Comparison of ENCODE assay signal across 22 cellular contexts in the genomic region with DNA sequence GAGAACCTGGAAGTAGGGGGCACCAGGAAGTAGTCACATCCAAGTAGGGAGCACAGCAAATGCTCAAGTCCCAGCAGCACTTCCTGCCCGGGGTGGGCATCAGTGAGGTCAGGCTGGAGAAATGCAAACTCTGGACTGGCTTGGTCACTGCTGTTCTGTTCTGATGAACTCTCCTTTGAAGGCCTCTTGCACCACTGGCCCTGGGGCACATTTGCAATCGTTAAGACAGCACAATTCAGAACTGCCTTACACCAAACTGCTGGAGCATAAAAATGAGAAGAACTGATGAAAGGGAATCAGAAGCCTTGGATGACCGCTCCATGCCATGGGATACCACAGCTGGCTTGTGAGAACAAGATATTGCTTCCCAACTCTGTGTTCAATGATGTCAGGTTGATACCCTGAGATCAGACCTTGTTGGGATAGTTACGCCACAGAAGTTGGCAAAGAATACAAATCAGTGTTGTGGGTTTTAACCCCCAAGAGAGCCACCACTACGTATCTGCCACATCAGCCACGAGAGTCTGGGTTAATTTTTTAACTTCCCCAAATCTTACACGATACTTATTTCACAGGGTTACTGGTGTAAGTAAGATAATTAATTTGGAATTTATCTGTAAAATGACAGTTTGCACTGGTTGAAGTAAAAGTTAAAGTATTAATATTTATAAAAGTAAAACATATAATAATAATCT. TPM values are rescaled to one million over a fixed set of nuclear protein-coding genes. Genes with fewer than 3 reads are reported as not detected.
A peak's percentile ranks its signal among the peaks of the same experiment; 100 is the strongest.
DNase-seq lines count a peak whose midpoint lies in the region; ATAC-seq, FAIRE-seq and TF ChIP-seq lines count a peak whose summit lies in the region.
"Had no signal": no experiment of that assay in that cellular context is flagged by ENCODE, and none has a peak within 500 bp of the region (broad histone marks: within the 10 kb centered on the region; RNA-seq: fewer than 3 reads in every experiment).

No MANE protein-coding gene starts in this region.

- no peaks in the 10 kb centered on the region for H3K79me2 ChIP-seq in HepG2 (ENCODE audit: insufficient read depth, low read length)

- in situ Hi-C loops in HepG2 (cut with HindIII; ENCODE audit: extremely low pct_ligation_motif_present, low pct_unique_long_range_greater_than_20kb): no loop called here

- no peak overlapping the region for H3K27ac Mint-ChIP-seq in activated B cell treated with CpG ODN at 0.5 μM for 24 hours
- H3K27ac Mint-ChIP-seq in naive B cell: peak overlapping the region in 1 of 6 donors; percentile 38
- H3K27ac Mint-ChIP-seq: activated T-helper 2 cell treated with anti-CD3 and anti-CD28 coated beads, Interferon-gamma antibody, Interleukin-2, Interleukin-4, amounts not matched to agents 10 μg/mL and 5 μg/mL and 100 μg/mL, durations not matched to agents 14 hours and 24 hours and 36 hours; CD4-positive, alpha-beta memory T cell; T-cell had no signal

- 53% methylated on average over 7 of the region's 7 CpGs for WGBS in HepG2 (ENCODE audit: low lambda C conversion rate)
- 51% methylated on average over 6 of the region's 7 CpGs for WGBS in right lobe of liver (ENCODE audit: insufficient coverage, low coverage, low lambda C conversion rate, missing lambda C conversion rate)

- TF ChIP-seq EP300 in HepG2 (IDR thresholded peaks at IDR 0.05; ENCODE audit: low read depth in 2 of 2, low read length in 2 of 2) (no peak), HepG2 (CRISPR knock-in tag; IDR thresholded peaks at IDR 0.05; ENCODE audit: borderline replicate concordance) (no peak)

- no peak overlapping the region for H3K4me3 Mint-ChIP-seq in activated B cell treated with CpG ODN at 0.5 μM for 24 hours
- H3K4me3 Mint-ChIP-seq in naive B cell: peak overlapping the region in 1 of 8 donors; percentile 48
- H3K4me3 Mint-ChIP-seq: CD4-positive, alpha-beta memory T cell; T-cell had no signal

- no peaks in the 10 kb centered on the region for H4K20me1 ChIP-seq in HepG2 (ENCODE audit: insufficient read depth, low read length)

- no peak overlapping the region for H2AFZ ChIP-seq in HepG2 (ENCODE audit: low read length)

- TF ChIP-seq POLR2A in HepG2 (IDR thresholded peaks at IDR 0.05; ENCODE audit: insufficient read depth in 1 of 2, low read depth in 2 of 2, low read length in 2 of 2): no peak
- TF ChIP-seq POLR2A in right lobe of liver (IDR thresholded peaks at IDR 0.05): no peak

- H3K4me3 ChIP-seq in HepG2 (replicated peaks in 1 of 3; ENCODE audit: insufficient read depth in 1 of 3, low read depth in 2 of 3, low read length in 3 of 3): no peak overlapping the region
- H3K4me3 ChIP-seq in right lobe of liver: no peak overlapping the region

- BruUV-seq in HepG2 (replicated peaks; lab: Mats Ljungman, UMichigan): no TSS peak

- H3K27me3 ChIP-seq in HepG2 (ENCODE audit: control insufficient read depth in 1 of 2, insufficient read depth in 2 of 2, low read length in 2 of 2) (no peaks in the 10 kb centered on the region; a peak in 1 of 5 replicates), right lobe of liver (no peaks in the 10 kb centered on the region)
- H3K27me3 ChIP-seq: adrenal gland had no signal

- H3K36me3 Mint-ChIP-seq in activated B cell treated with CpG ODN at 0.5 μM for 24 hours (ENCODE audit: low read depth) (no peaks in the 10 kb centered on the region), naive B cell (no peaks in the 10 kb centered on the region)
- H3K36me3 Mint-ChIP-seq: CD4-positive, alpha-beta memory T cell; T-cell had no signal

- ATAC-seq in HepG2 (peak; percentile 54; the same call in 2 of the 3 replicates), right lobe of liver (no peak), activated B cell treated with CpG ODN at 0.5 μM for 24 hours (ENCODE audit: low read depth) (peak; percentile 25), naive B cell (ENCODE audit: low read depth in 2 of 2) (peak; percentile 47 to 63), GM19023 (IDR thresholded peaks at IDR 0.05; ENCODE audit: unreplicated experiment) (no peak), GM21515 (IDR thresholded peaks at IDR 0.05; ENCODE audit: unreplicated experiment) (no peak)
- ATAC-seq: T-cell had no signal

- H3K27me3 Mint-ChIP-seq in activated B cell treated with CpG ODN at 0.5 μM for 24 hours (peaks cover 5% of the 10 kb centered on the region), naive B cell (peaks cover 7 to 11% (median 9%) of the 10 kb centered on the region in 3 donors)
- H3K27me3 Mint-ChIP-seq: CD4-positive, alpha-beta memory T cell; T-cell had no signal

- POLR2A ChIA-PET in HepG2 (lab: Yijun Ruan, JAX): no interaction called here
- POLR2A ChIA-PET in activated B cell treated with CpG ODN at 0.5 μM for 24 hours (lab: Charles Lee): interaction anchor here (0.7 kb wide), 1 partner anchor 281 kb away, joined by 3 read pairs; no protein-coding TSS in a partner anchor

- FAIRE-seq in HepG2 (lab: Jason Lieb, UNC): no peak
- FAIRE-seq: small intestine had no signal

- no peaks in the 10 kb centered on the region for H3K9me3 ChIP-seq in HepG2 (ENCODE audit: low read length)
- H3K9me3 ChIP-seq in right lobe of liver: no peaks in the 10 kb centered on the region
- H3K9me3 ChIP-seq: adrenal gland had no signal

- no peak for TF ChIP-seq RAD21 in HepG2 (CRISPR knock-in tag; IDR thresholded peaks at IDR 0.05)

- H3K36me3 ChIP-seq in HepG2 (replicated peaks in 1 of 2; ENCODE audit: control insufficient read depth in 1 of 2, insufficient read depth in 2 of 2, low read length in 2 of 2) (no peaks in the 10 kb centered on the region), right lobe of liver (no peaks in the 10 kb centered on the region)
- H3K36me3 ChIP-seq: adrenal gland, WERI-Rb-1 had no signal

- H3K4me1 Mint-ChIP-seq in activated B cell treated with CpG ODN at 0.5 μM for 24 hours: peaks cover 5% of the 10 kb centered on the region
- H3K4me1 Mint-ChIP-seq in naive B cell: peaks cover 5 to 6% (median 6%) of the 10 kb centered on the region in 3 donors

- intact Hi-C loops in HepG2 (cut with micrococcal nuclease; ENCODE audit: unreplicated experiment) (no loop called here), right lobe of liver (cut with DNase I) (no loop called here), activated B cell treated with CpG ODN at 0.5 μM for 24 hours (cut with micrococcal nuclease) (loop anchor here (2.0 kb wide), 1 partner anchor 41 kb away; no protein-coding TSS in a partner anchor)

- CTCF ChIA-PET in HepG2 (lab: Yijun Ruan, JAX; ENCODE audit: low intra/inter-chr PET ratio, low total read pairs): no interaction called here
- CTCF ChIA-PET in activated B cell treated with CpG ODN at 0.5 μM for 24 hours (lab: Charles Lee): no interaction called here

- no peaks in the 10 kb centered on the region for H3K9me3 Mint-ChIP-seq in activated B cell treated with CpG ODN at 0.5 μM for 24 hours
- no peaks in the 10 kb centered on the region for H3K9me3 Mint-ChIP-seq in naive B cell
- H3K9me3 Mint-ChIP-seq: CD4-positive, alpha-beta memory T cell had no signal

- no peak overlapping the region for H3K4me2 ChIP-seq in HepG2 (ENCODE audit: low read depth, low read length)

- H3K4me1 ChIP-seq in HepG2 (ENCODE audit: insufficient read depth, low read length) (peaks cover 16% of the 10 kb centered on the region), right lobe of liver (peaks cover 0 to 7% (median 3%) of the 10 kb centered on the region in 4 donors)
- H3K4me1 ChIP-seq: adrenal gland had no signal

- H3K27ac ChIP-seq in HepG2 (ENCODE audit: extremely low read length, insufficient read depth, low read length): no peak overlapping the region
- no peak overlapping the region for H3K27ac ChIP-seq in right lobe of liver
- H3K27ac ChIP-seq: adrenal gland, WERI-Rb-1 had no signal

- no peak overlapping the region for H3K9ac ChIP-seq in HepG2 (ENCODE audit: insufficient read depth, low read depth, low read length)

- TF ChIP-seq CTCF in HepG2 (CRISPR knock-in tag; IDR thresholded peaks at IDR 0.05) (no peak), right lobe of liver (IDR thresholded peaks at IDR 0.05) (no peak), activated B cell treated with CpG ODN at 0.5 μM for 24 hours (IDR thresholded peaks at IDR 0.05) (no peak)

- DNase-seq in HepG2 (ENCODE audit: low spot score) (no peak), right lobe of liver (no peak), activated B cell treated with CpG ODN at 0.5 μM for 24 hours (no peak), naive B cell (no peak), NCI-H1105 treated with DMSO at 0.1 percent for 48 hours (lab: John Stamatoyannopoulos, UW) (no peak), UCSD-AML1 (lab: John Stamatoyannopoulos, UW; ENCODE audit: unreplicated experiment) (no peak)
- DNase-seq: activated CD8-positive, alpha-beta memory T cell treated with anti-CD3 and anti-CD28 coated beads for 24 hours; adrenal gland; CD4-positive, alpha-beta memory T cell; DND-41; hippocampal formation; KG1; kidney glomerular epithelial cell; NCI-H1694 treated with DMSO at 0.1 percent for 48 hours; NCI-H526; small intestine; stimulated activated naive CD4-positive, alpha-beta T cell; T-cell; WERI-Rb-1 had no signal

RNA-seq across cellular contexts. Expression of gene ZSWIM6, which starts 42.2 kb away (rescaled TPM):
- 0.82 and 0.83 TPM in 2 replicates for total RNA-seq in HepG2 (2016; rRNA removed; fragmentation: Illumina TruSeq; extraction: Trizol)
- total RNA-seq in HepG2 (2016; cell fraction: cytosol; rRNA removed; fragmentation: Illumina TruSeq; extraction: Trizol; ENCODE audit: low read depth): 0.91 and 0.97 TPM in 2 replicates
- total RNA-seq in HepG2 (2016; cell fraction: insoluble cytoplasmic fraction; rRNA removed; fragmentation: Illumina TruSeq; extraction: Trizol): 0.68 and 0.89 TPM in 2 replicates
- total RNA-seq in HepG2 (2016; cell fraction: membrane; rRNA removed; fragmentation: Illumina TruSeq; extraction: Trizol): 0.43 and 0.45 TPM in 2 replicates
- total RNA-seq in HepG2 (2016; cell fraction: nucleus; rRNA removed; fragmentation: Illumina TruSeq; extraction: Trizol): 1.5 and 1.8 TPM in 2 replicates
- polyA plus RNA-seq in HepG2 (2011; rRNA removed): 1.9 and 2.6 TPM in 2 replicates
- polyA plus RNA-seq in HepG2 (2011; cell fraction: cytosol; rRNA removed): 1.2 and 1.5 TPM in 2 replicates
- 4.2 and 4.3 TPM in 2 replicates for polyA plus RNA-seq in HepG2 (2011; cell fraction: nucleus; rRNA removed)
- polyA plus RNA-seq in HepG2 (2012): 1.3 and 1.7 TPM in 2 replicates
- polyA plus RNA-seq in HepG2 (2016; cell fraction: cytosol; fragmentation: Illumina TruSeq; extraction: Trizol; ENCODE audit: low read depth): 0.05 TPM in 1 of 2 replicates, not detected in the other
- polyA plus RNA-seq in HepG2 (2016; cell fraction: insoluble cytoplasmic fraction; fragmentation: Illumina TruSeq; extraction: Trizol; ENCODE audit: low read depth): 0.93 and 1.0 TPM in 2 replicates
- 0.13 and 0.15 TPM in 2 replicates for polyA plus RNA-seq in HepG2 (2016; cell fraction: membrane; fragmentation: Illumina TruSeq; extraction: Trizol; ENCODE audit: low read depth)
- 3.2 and 3.3 TPM in 2 replicates for polyA plus RNA-seq in HepG2 (2016; cell fraction: nucleus; fragmentation: Illumina TruSeq; extraction: Trizol; ENCODE audit: insufficient read depth, low read depth)
- polyA minus RNA-seq in HepG2 (2011; rRNA and poly(A)+ RNA removed; ENCODE audit: low replicate concordance): 6.2 and 32.4 TPM in 2 replicates
- polyA minus RNA-seq in HepG2 (2011; cell fraction: cytosol; rRNA and poly(A)+ RNA removed): 2.8 and 3.3 TPM in 2 replicates
- polyA minus RNA-seq in HepG2 (2011; cell fraction: nucleus; rRNA and poly(A)+ RNA removed): 5.5 and 7.1 TPM in 2 replicates
- 1 to 10 TPM; 2.8 to 7.2 (median 4.1) TPM for total RNA-seq in right lobe of liver
- 6.9 and 8.5 TPM in 2 replicates for total RNA-seq in activated B cell treated with CpG ODN at 0.5 μM for 24 hours
- polyA plus RNA-seq in naive B cell (ENCODE audit: low read depth in 6 of 6): 1 to 10 TPM in 5 of 6 donors, under 1 TPM in 1; 0.65 to 1.5 (median 1.4) TPM

Comparison
In these comparisons a context has a peak if more than half of its experiments do, and no peak if none do; other contexts are left out.
1. ATAC-seq: peak in HepG2 (single experiment), activated B cell treated with CpG ODN at 0.5 μM for 24 hours (single experiment) and naive B cell (2 of 2); none in right lobe of liver (0 of 4), GM19023 (single experiment) and GM21515 (single experiment).